ENCODE assay signal across 9 cellular contexts in genomic region chr10:85548038-85548437, GRCh38.
A peak's percentile ranks its signal among the peaks of the same experiment; 100 is the strongest.
DNase-seq lines count a peak whose midpoint lies in the region; ATAC-seq and TF ChIP-seq lines count a peak whose summit lies in the region.
"Had no signal": no experiment of that assay in that cellular context is flagged by ENCODE, and none has a peak within 500 bp of the region (broad histone marks: within the 10 kb centered on the region; RNA-seq: fewer than 3 reads in every experiment).

No MANE protein-coding gene starts in this region.

- intact Hi-C loops in spleen (cut with DNase I; ENCODE audit: low total_unique reads) = no loop called here
- intact Hi-C loops in stomach (cut with DNase I; ENCODE audit: low total_unique reads) = loop anchor here (10.0 kb wide), 1 partner anchor 827 kb away; no protein-coding TSS in a partner anchor

- TF ChIP-seq CTCF in GM12873 (IDR thresholded peaks at IDR 0.05; ENCODE audit: insufficient read depth, low read depth, low read length, missing control alignments) = peak; percentile 54
- peak; percentile 11; the same call in 1 of the 2 replicates for TF ChIP-seq CTCF in HFFc6 (IDR thresholded peaks at IDR 0.05)
- TF ChIP-seq CTCF in WTC11 (IDR thresholded peaks at IDR 0.05) = no peak
- TF ChIP-seq CTCF in glutamatergic neuron (IDR thresholded peaks at IDR 0.05; ENCODE audit: partially characterized antibody, unreplicated experiment) = peak; percentile 35
- peak in 8 of 11 experiments; percentile 11 to 52 (median 32) for TF ChIP-seq CTCF in spleen (IDR thresholded peaks at IDR 0.05 in 8 of 11, conservative IDR thresholded peaks at IDR 0.05 in 3 of 11)
- peak in 1 of 7 experiments; percentile 17 for TF ChIP-seq CTCF in stomach (IDR thresholded peaks at IDR 0.05)

- peak; percentile 82 for ATAC-seq in WTC11

- H3K36me3 ChIP-seq in spleen (no peaks in the 10 kb centered on the region), stomach (no peaks in the 10 kb centered on the region)

- H3K4me3 Mint-ChIP-seq in HFFc6 (no peak overlapping the region), WTC11 (no peak overlapping the region), glutamatergic neuron (ENCODE audit: unreplicated experiment) (no peak overlapping the region)
- H3K4me3 Mint-ChIP-seq: central memory CD8-positive, alpha-beta T cell had no signal

- CTCF ChIA-PET in WTC11 (lab: Charles Lee) = no interaction called here

- no peak for TF ChIP-seq EP300 in stomach (IDR thresholded peaks at IDR 0.05)

- H3K4me3 ChIP-seq in spleen (no peak overlapping the region), stomach (no peak overlapping the region)

- WGBS in spleen, 5 donors = 27 to 46% (median 44%) methylated on average over 2 of the region's 2 CpGs
- 23 to 35% (median 29%) methylated on average over 2 of the region's 2 CpGs for WGBS in stomach, 5 donors

- no peaks in the 10 kb centered on the region for H3K27me3 ChIP-seq in spleen (replicated peaks in 1 of 7)
- H3K27me3 ChIP-seq in stomach = no peaks in the 10 kb centered on the region

- no peak for TF ChIP-seq POLR2A in spleen (IDR thresholded peaks at IDR 0.05)
- TF ChIP-seq POLR2A in stomach (IDR thresholded peaks at IDR 0.05) = no peak

- H3K27ac Mint-ChIP-seq in HFFc6 (no peak overlapping the region), WTC11 (peak overlapping the region; percentile 64), glutamatergic neuron (ENCODE audit: unreplicated experiment) (no peak overlapping the region)

- H3K4me1 Mint-ChIP-seq in HFFc6 (ENCODE audit: low read depth) (no peaks in the 10 kb centered on the region), WTC11 (peaks cover 42% of the 10 kb centered on the region), glutamatergic neuron (ENCODE audit: low read depth, unreplicated experiment) (no peaks in the 10 kb centered on the region)
- H3K4me1 Mint-ChIP-seq: central memory CD8-positive, alpha-beta T cell had no signal

- H3K9me3 Mint-ChIP-seq in HFFc6 = peaks cover 55% of the 10 kb centered on the region
- H3K9me3 Mint-ChIP-seq in WTC11 = no peaks in the 10 kb centered on the region
- no peaks in the 10 kb centered on the region for H3K9me3 Mint-ChIP-seq in glutamatergic neuron (ENCODE audit: unreplicated experiment)
- H3K9me3 Mint-ChIP-seq: central memory CD8-positive, alpha-beta T cell had no signal

- POLR2A ChIA-PET in WTC11 (lab: Charles Lee) = no interaction called here

- no peaks in the 10 kb centered on the region for H3K36me3 Mint-ChIP-seq in HFFc6 (ENCODE audit: low read depth)
- H3K36me3 Mint-ChIP-seq in WTC11 = no peaks in the 10 kb centered on the region
- H3K36me3 Mint-ChIP-seq in glutamatergic neuron (ENCODE audit: unreplicated experiment) = no peaks in the 10 kb centered on the region

- H3K27ac ChIP-seq in spleen (no peak overlapping the region), stomach (no peak overlapping the region)

- H3K4me1 ChIP-seq in spleen = no peaks in the 10 kb centered on the region
- H3K4me1 ChIP-seq in stomach = no peaks in the 10 kb centered on the region

- H3K9me3 ChIP-seq in spleen = no peaks in the 10 kb centered on the region
- no peaks in the 10 kb centered on the region for H3K9me3 ChIP-seq in stomach

- H3K27me3 Mint-ChIP-seq in HFFc6 (ENCODE audit: insufficient read depth) (no peaks in the 10 kb centered on the region), WTC11 (ENCODE audit: low read depth) (no peaks in the 10 kb centered on the region), glutamatergic neuron (ENCODE audit: unreplicated experiment) (no peaks in the 10 kb centered on the region)

- DNase-seq in 8988T (peak; percentile 10), HFFc6 (no peak), NCI-H1105 (lab: John Stamatoyannopoulos, UW) (peak; percentile 18), WTC11 (ENCODE audit: low spot score) (no peak), glutamatergic neuron (no peak), spleen (no peak), stomach (no peak)

TF ChIP-seq in WTC11, 78 proteins besides CTCF, POLR2A, EP300 and RAD21:
- TF ChIP-seq IRF2 (CRISPR knock-in tag; IDR thresholded peaks at IDR 0.05; ENCODE audit: borderline replicate concordance, low read depth) = no peak
- TF ChIP-seq TP53 (CRISPR knock-in tag; IDR thresholded peaks at IDR 0.05) = no peak
- TF ChIP-seq PRDM15 (CRISPR knock-in tag; IDR thresholded peaks at IDR 0.05) = no peak
- TF ChIP-seq ZNF138 (CRISPR knock-in tag; conservative IDR thresholded peaks at IDR 0.05) = no peak
- no peak for TF ChIP-seq NFE2L1 (CRISPR knock-in tag; IDR thresholded peaks at IDR 0.05)
- TF ChIP-seq ZNF232 (CRISPR knock-in tag; IDR thresholded peaks at IDR 0.05) = no peak
- no peak for TF ChIP-seq ZNF671 (CRISPR knock-in tag; IDR thresholded peaks at IDR 0.05)
- TF ChIP-seq CBFB (CRISPR knock-in tag; IDR thresholded peaks at IDR 0.05; ENCODE audit: low read depth) = no peak
- TF ChIP-seq MXD4 (CRISPR knock-in tag; IDR thresholded peaks at IDR 0.05; ENCODE audit: borderline replicate concordance) = no peak
- TF ChIP-seq E2F4 (CRISPR knock-in tag; IDR thresholded peaks at IDR 0.05; ENCODE audit: borderline replicate concordance, low read depth) = no peak
- TF ChIP-seq PREB (CRISPR knock-in tag; IDR thresholded peaks at IDR 0.05; ENCODE audit: borderline replicate concordance) = no peak
- TF ChIP-seq EMX1 (CRISPR knock-in tag; IDR thresholded peaks at IDR 0.05) = no peak
- TF ChIP-seq ZNF219 (CRISPR knock-in tag; IDR thresholded peaks at IDR 0.05; ENCODE audit: borderline replicate concordance) = no peak
- TF ChIP-seq ZBTB43 (CRISPR knock-in tag; IDR thresholded peaks at IDR 0.05) = no peak
- no peak for TF ChIP-seq ZNF416 (CRISPR knock-in tag; IDR thresholded peaks at IDR 0.05)

Comparison
In these comparisons a context has a peak if more than half of its experiments do, and no peak if none do; other contexts are left out.
1. DNase-seq: peak in 8988T (single experiment) and NCI-H1105 (single experiment); none in HFFc6 (single experiment), WTC11 (single experiment), glutamatergic neuron (single experiment), spleen (single experiment) and stomach (single experiment).